8 cellular contexts compared by ENCODE assay signal in genomic region chr20:47358672-47359532, GRCh38. TPM values are rescaled to one million over a fixed set of nuclear protein-coding genes. Genes with fewer than 3 reads are reported as not detected.
A peak's percentile ranks its signal among the peaks of the same experiment; 100 is the strongest.
DNase-seq lines count a peak whose midpoint lies in the region; ATAC-seq and TF ChIP-seq lines count a peak whose summit lies in the region.

No MANE protein-coding gene starts in this region.

- POLR2A ChIA-PET in AG04450 (lab: Yijun Ruan, JAX): interaction anchor here (0.7 to 2.0 kb wide), 14 partner anchors 8 to 144 kb away, joined by 3 to 11 read pairs (median 4); no protein-coding TSS in a partner anchor

- H3K27ac ChIP-seq in AG04450 (ENCODE audit: low read depth, low read length): peak overlapping the region; percentile 99

- ATAC-seq in GM21528 (IDR thresholded peaks at IDR 0.05; ENCODE audit: low FRiP score, unreplicated experiment) (no peak), HG02885 (IDR thresholded peaks at IDR 0.05; ENCODE audit: poor library complexity, unreplicated experiment) (no peak)

- CTCF ChIA-PET in AG04450 (lab: Charles Lee): interaction anchor here (0.6 to 10.7 kb wide), 7 partner anchors 25 to 153 kb away, joined by 3 to 68 read pairs (median 3); no protein-coding TSS in a partner anchor

- H3K4me3 ChIP-seq in AG04450 (ENCODE audit: low read depth, low read length): peak overlapping the region; percentile 23

- DNase-seq in AG04450 (ENCODE audit: low read depth, low spot score) (no peak), GM04503 (ENCODE audit: low read depth) (peak; percentile 92), NCI-H526 treated with DMSO at 0.1 percent for 48 hours (lab: John Stamatoyannopoulos, UW) (peak; percentile 84), astrocyte of the hippocampus (ENCODE audit: low read depth, low spot score) (peak; percentile 95), hypothalamus (lab: John Stamatoyannopoulos, UW) (peak in 49 of 51 donors; percentile 26 to 90 (median 64)), renal cortical epithelial cell (ENCODE audit: low read depth) (peak; percentile 96)

- no peaks in the 10 kb centered on the region; the same call in 1 of the 2 replicates for H3K9me3 ChIP-seq in AG04450 (ENCODE audit: control insufficient read depth, insufficient read depth, low read length)

- TF ChIP-seq CTCF in AG04450 (IDR thresholded peaks at IDR 0.05; ENCODE audit: low read depth, low read length): no peak

- no peaks in the 10 kb centered on the region for H3K27me3 ChIP-seq in AG04450 (ENCODE audit: control insufficient read depth, insufficient read depth, low read length)

RNA-seq across cellular contexts. Expression of gene ZMYND8, which starts 2.4 kb away (rescaled TPM):
- 20.3 and 23.1 TPM in 2 replicates for polyA plus RNA-seq in AG04450 (2011; rRNA removed)
- 30.3 and 30.6 TPM in 2 replicates for polyA minus RNA-seq in AG04450 (2011; rRNA and poly(A)+ RNA removed)
- 11.8 and 21.9 TPM in 2 replicates for total RNA-seq in renal cortical epithelial cell
